20 cellular contexts compared by ENCODE assay signal in the genomic region with DNA sequence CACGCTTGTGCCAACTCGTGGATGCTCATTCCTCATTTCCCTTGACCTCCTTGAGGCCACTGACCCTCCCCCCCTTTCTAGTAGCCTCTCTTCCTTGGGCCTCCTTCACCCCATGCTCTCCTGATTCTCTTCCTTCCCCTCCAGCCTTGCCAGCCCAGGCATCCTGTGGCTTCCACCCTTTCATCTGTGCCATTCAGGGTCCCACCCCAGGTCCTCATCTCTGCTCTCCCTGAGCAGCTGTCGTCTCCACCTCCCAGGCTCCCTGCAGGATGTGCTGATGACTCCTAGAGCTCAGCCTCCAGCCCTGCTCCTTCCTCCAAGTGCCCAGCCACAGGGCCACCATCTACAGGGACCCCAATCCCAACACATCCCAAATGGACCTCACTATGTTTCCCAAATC.
"Had no signal": no experiment of that assay in that cellular context is flagged by ENCODE, and none has a peak within 500 bp of the region (broad histone marks: within the 10 kb centered on the region; RNA-seq: fewer than 3 reads in every experiment).

No MANE protein-coding gene starts in this region.

- H3K36me3 ChIP-seq: adrenal gland, breast epithelium had no signal

- H3K4me3 ChIP-seq: adrenal gland, breast epithelium, SK-N-MC had no signal

- ATAC-seq: activated T-cell treated with anti-CD3 and anti-CD28 coated beads, Interleukin-2, amount 50 U/mL, for 4 hours; PC-3; T-cell had no signal

- H3K27ac Mint-ChIP-seq: activated CD4-positive, alpha-beta memory T cell treated with anti-CD3 and anti-CD28 coated beads for 36 hours; activated CD4-positive, alpha-beta T cell treated with anti-CD3 and anti-CD28 coated beads, Interleukin-2, amount 10 ng/mL, durations not matched to agents 7 days and 5 days; activated naive CD4-positive, alpha-beta T cell treated with anti-CD3 and anti-CD28 coated beads for 36 hours; activated naive CD8-positive, alpha-beta T cell had no signal

- H3K9me3 Mint-ChIP-seq: activated CD4-positive, alpha-beta memory T cell treated with anti-CD3 and anti-CD28 coated beads for 36 hours; activated CD4-positive, alpha-beta T cell treated with anti-CD3 and anti-CD28 coated beads, Interleukin-2, amount 10 ng/mL, durations not matched to agents 7 days and 5 days; activated naive CD4-positive, alpha-beta T cell treated with anti-CD3 and anti-CD28 coated beads for 36 hours; activated T-cell treated with anti-CD3 and anti-CD28 coated beads, Interleukin-2, amount 50 U/mL, for 4 hours; T-cell had no signal

- H3K36me3 Mint-ChIP-seq: activated CD4-positive, alpha-beta memory T cell treated with anti-CD3 and anti-CD28 coated beads for 36 hours; activated naive CD8-positive, alpha-beta T cell; T-cell had no signal

- H3K27ac ChIP-seq: adrenal gland, KMS-11, SK-N-MC had no signal

- H3K4me3 Mint-ChIP-seq: activated CD4-positive, alpha-beta memory T cell treated with anti-CD3 and anti-CD28 coated beads for 36 hours; activated CD4-positive, alpha-beta T cell treated with anti-CD3 and anti-CD28 coated beads, Interleukin-2, amount 10 ng/mL, durations not matched to agents 7 days and 5 days; activated naive CD4-positive, alpha-beta T cell treated with anti-CD3 and anti-CD28 coated beads for 36 hours; activated naive CD8-positive, alpha-beta T cell; activated T-cell treated with anti-CD3 and anti-CD28 coated beads, Interleukin-2, amount 50 U/mL, for 4 hours; T-cell had no signal

- H3K4me1 Mint-ChIP-seq: activated CD4-positive, alpha-beta T cell treated with anti-CD3 and anti-CD28 coated beads, Interleukin-2, amount 10 ng/mL, durations not matched to agents 7 days and 5 days; T-cell had no signal

- H3K27me3 Mint-ChIP-seq: activated CD4-positive, alpha-beta T cell treated with anti-CD3 and anti-CD28 coated beads, Interleukin-2, amount 10 ng/mL, durations not matched to agents 7 days and 5 days had no signal

- H3K9me3 ChIP-seq: adrenal gland, breast epithelium had no signal

- H3K9ac ChIP-seq: KMS-11 had no signal

- DNase-seq: activated CD4-positive, alpha-beta memory T cell treated with anti-CD3 and anti-CD28 coated beads for 36 hours; activated CD4-positive, alpha-beta T cell treated with anti-CD3 and anti-CD28 coated beads, Interleukin-2, amount 10 ng/mL, durations not matched to agents 7 days and 5 days; activated CD4-positive, CD25-positive, alpha-beta regulatory T cell; activated CD8-positive, alpha-beta memory T cell treated with anti-CD3 and anti-CD28 coated beads for 24 hours; activated gamma-delta T cell; activated naive CD4-positive, alpha-beta T cell treated with anti-CD3 and anti-CD28 coated beads for 36 hours; activated T-cell treated with anti-CD3 and anti-CD28 coated beads, Interleukin-2, amount 50 U/mL, for 4 hours; adrenal gland; NCI-H1930; NCI-H446 treated with DMSO at 0.1 percent for 48 hours; NCI-H526 treated with DMSO at 0.1 percent for 48 hours; PC-3; SIG-M5; T-cell; T-helper 2 cell; T1000 had no signal

- H3K4me2 ChIP-seq: KMS-11 had no signal

- H3K4me1 ChIP-seq: adrenal gland, breast epithelium had no signal
